In genomic region chr22:19713228-19713627, GRCh38 we compare ENCODE assay signal across 17 cellular contexts. TPM values are rescaled to one million over a fixed set of nuclear protein-coding genes. Genes with fewer than 3 reads are reported as not detected.
DNase-seq lines count a peak whose midpoint lies in the region; ATAC-seq and TF ChIP-seq lines count a peak whose summit lies in the region.
"Had no signal": no experiment of that assay in that cellular context is flagged by ENCODE, and none has a peak within 500 bp of the region (broad histone marks: within the 10 kb centered on the region; RNA-seq: fewer than 3 reads in every experiment).

No MANE protein-coding gene starts in this region.

- BruUV-seq in MCF 10A (replicated peaks; lab: Mats Ljungman, UMichigan) (no TSS peak), mammary epithelial cell (replicated peaks; lab: Mats Ljungman, UMichigan) (no TSS peak)

- CTCF ChIA-PET in MCF 10A (lab: Yijun Ruan, JAX) (interaction anchor here (0.7 kb wide), 1 partner anchor 784 kb away, joined by 4 read pairs; no protein-coding TSS in a partner anchor), mammary epithelial cell (lab: Charles Lee; ENCODE audit: low non-redundant PET) (no interaction called here), WTC11 (lab: Charles Lee) (interaction anchor here (1.3 to 1.4 kb wide), 2 partner anchors 34 kb away, joined by 5 to 6 read pairs; no protein-coding TSS in a partner anchor)

- no peaks in the 10 kb centered on the region for H4K20me1 ChIP-seq in mammary epithelial cell (ENCODE audit: insufficient read depth, low read length)

- TF ChIP-seq CTCF in MCF 10A (IDR thresholded peaks at IDR 0.05; ENCODE audit: unreplicated experiment) (no peak), mammary epithelial cell (conservative IDR thresholded peaks at IDR 0.05 in 1 of 2, IDR thresholded peaks at IDR 0.05 in 1 of 2; ENCODE audit: extremely low read depth in 1 of 2, insufficient read depth in 1 of 2, low read depth in 1 of 2, low read length in 2 of 2) (no peak), WTC11 (IDR thresholded peaks at IDR 0.05) (no peak)

- no peak for ATAC-seq in WTC11
- ATAC-seq in stimulated activated naive B cell treated with anti-CD40 and anti-IgM and Interleukin-4, amounts not matched to agents 10 μg/mL and 1 μg/mL and 100 μg/mL, for 72 hours (replicated peaks): no peak
- no peak for ATAC-seq in HG02885 (IDR thresholded peaks at IDR 0.05; ENCODE audit: poor library complexity, unreplicated experiment)
- ATAC-seq: HCT116; stimulated activated naive CD8-positive, alpha-beta T cell treated with anti-CD3 and anti-CD28 coated beads, Interleukin-15, amount 100 ng/mL, for 72 hours had no signal

- no peak overlapping the region for H3K23ac ChIP-seq in mesendoderm (ENCODE audit: low read length)

- WGBS in mammary epithelial cell (ENCODE audit: low coverage, missing lambda C conversion rate): 98% methylated on average over 13 of the region's 13 CpGs
- no CpG with 5 or more reads among the region's 13 CpGs for WGBS in mesendoderm (ENCODE audit: extremely low coverage, insufficient coverage, low lambda C conversion rate)

- no peaks in the 10 kb centered on the region for H3K79me1 ChIP-seq in mesendoderm (ENCODE audit: low read length)

- H2BK120ac ChIP-seq in mesendoderm (ENCODE audit: low read depth, low read length): no peak overlapping the region

- no peak overlapping the region for H4K8ac ChIP-seq in mesendoderm (ENCODE audit: low read depth, low read length)

- no peak overlapping the region for H2BK15ac ChIP-seq in mesendoderm (replicated peaks; ENCODE audit: low read depth)

- dilution Hi-C loops in mammary epithelial cell (cut with HindIII; ENCODE audit: low sequenced_read_pairs): no loop called here

- DNase-seq in MCF 10A (ENCODE audit: unreplicated experiment) (no peak), mammary epithelial cell (no peak), WTC11 (ENCODE audit: low spot score) (no peak), mesendoderm (no peak), posterior cingulate gyrus (no peak)
- no peak for DNase-seq in stimulated activated naive B cell treated with anti-CD40 and anti-IgM and Interleukin-4, amounts not matched to agents 10 μg/mL and 1 μg/mL and 100 μg/mL, for 72 hours
- no peak for DNase-seq in stimulated activated CD4-positive, alpha-beta T cell treated with anti-CD3 and anti-CD28 coated beads, Interleukin-12 subunit alpha, Interleukin-12 subunit beta, amount 100 ng/mL, for 4 hours
- DNase-seq: activated CD4-positive, CD25-positive, alpha-beta regulatory T cell treated with anti-CD3 and anti-CD28 coated beads, Interleukin-2, amount 50 U/mL, for 72 hours; amniotic stem cell; mesenchymal stem cell; NCI-H774; stimulated activated naive CD8-positive, alpha-beta T cell treated with anti-CD3 and anti-CD28 coated beads, Interleukin-15, amount 100 ng/mL, for 72 hours had no signal

- H3K4me1 ChIP-seq in mammary epithelial cell (ENCODE audit: insufficient read depth, low read length): peaks cover 18% of the 10 kb centered on the region
- peaks cover 9% of the 10 kb centered on the region for H3K4me1 ChIP-seq in mesendoderm (ENCODE audit: control insufficient read depth, low read depth, low read length)

- H2AK5ac ChIP-seq in mesendoderm (ENCODE audit: low read length): no peak overlapping the region

- no peak overlapping the region for H3K18ac ChIP-seq in mesendoderm (ENCODE audit: low read length)

- H3K27ac Mint-ChIP-seq in MCF 10A (ENCODE audit: low read depth, unreplicated experiment) (no peak overlapping the region), WTC11 (no peak overlapping the region)
- H3K27ac Mint-ChIP-seq in stimulated activated naive B cell treated with anti-CD40 and anti-IgM and Interleukin-4, amounts not matched to agents 10 μg/mL and 1 μg/mL and 100 μg/mL, for 72 hours: no peak overlapping the region

- no peak overlapping the region for H4K5ac ChIP-seq in mesendoderm (ENCODE audit: low read length)

- peaks cover 3% of the 10 kb centered on the region for H3K4me1 Mint-ChIP-seq in MCF 10A (ENCODE audit: insufficient read depth, unreplicated experiment)
- peaks cover 15% of the 10 kb centered on the region for H3K4me1 Mint-ChIP-seq in WTC11
- peaks cover 6 to 13% of the 10 kb centered on the region in 2 donors for H3K4me1 Mint-ChIP-seq in stimulated activated naive B cell treated with anti-CD40 and anti-IgM and Interleukin-4, amounts not matched to agents 10 μg/mL and 1 μg/mL and 100 μg/mL, for 72 hours

- H3K4me2 ChIP-seq in mammary epithelial cell (ENCODE audit: insufficient read depth, low read depth, low read length) (no peak overlapping the region), mesendoderm (ENCODE audit: low read length) (no peak overlapping the region)

- H3K4ac ChIP-seq in mesendoderm (ENCODE audit: low read depth, low read length): no peak overlapping the region

- no peak overlapping the region for H2BK5ac ChIP-seq in mesendoderm (ENCODE audit: low read length)

- H2AFZ ChIP-seq in mammary epithelial cell (ENCODE audit: low read depth, low read length): no peak overlapping the region

- no peaks in the 10 kb centered on the region for H3K79me2 ChIP-seq in mammary epithelial cell (ENCODE audit: insufficient read depth, low read length)
- no peaks in the 10 kb centered on the region for H3K79me2 ChIP-seq in mesendoderm (ENCODE audit: control insufficient read depth, insufficient read depth, low read length)

- intact Hi-C loops in MCF 10A (cut with micrococcal nuclease) (loop anchor here (10.0 kb wide), 1 partner anchor 418 kb away; the partner anchor contains the start of gene CLTCL1), mammary epithelial cell (cut with micrococcal nuclease) (loop anchor here (10.0 kb wide), 2 partner anchors 48 to 418 kb away; partner anchors contain the start of gene CLTCL1), posterior cingulate gyrus (cut with DNase I) (loop anchor here (10.0 kb wide), 1 partner anchor 758 kb away; no protein-coding TSS in a partner anchor)

- H3K36me3 Mint-ChIP-seq in MCF 10A (ENCODE audit: insufficient read depth, unreplicated experiment): no peaks in the 10 kb centered on the region
- no peaks in the 10 kb centered on the region for H3K36me3 Mint-ChIP-seq in WTC11
- no peaks in the 10 kb centered on the region for H3K36me3 Mint-ChIP-seq in stimulated activated naive B cell treated with anti-CD40 and anti-IgM and Interleukin-4, amounts not matched to agents 10 μg/mL and 1 μg/mL and 100 μg/mL, for 72 hours

- H3K9ac ChIP-seq in mammary epithelial cell (ENCODE audit: insufficient read depth, low read length) (no peak overlapping the region), mesendoderm (ENCODE audit: low read length) (no peak overlapping the region)

- H3K9me3 Mint-ChIP-seq in MCF 10A (ENCODE audit: unreplicated experiment) (no peaks in the 10 kb centered on the region), WTC11 (no peaks in the 10 kb centered on the region)
- H3K9me3 Mint-ChIP-seq in stimulated activated naive B cell treated with anti-CD40 and anti-IgM and Interleukin-4, amounts not matched to agents 10 μg/mL and 1 μg/mL and 100 μg/mL, for 72 hours: no peaks in the 10 kb centered on the region
- H3K9me3 Mint-ChIP-seq: stimulated activated naive CD8-positive, alpha-beta T cell treated with anti-CD3 and anti-CD28 coated beads, Interleukin-15, amount 100 ng/mL, for 72 hours had no signal

- H3K4me3 ChIP-seq in mammary epithelial cell (replicated peaks in 1 of 3; ENCODE audit: insufficient read depth in 1 of 3, low read depth in 2 of 3, low read length in 3 of 3) (no peak overlapping the region), mesendoderm (ENCODE audit: low read length) (no peak overlapping the region)

- H3K4me3 Mint-ChIP-seq in MCF 10A (ENCODE audit: unreplicated experiment) (peak overlapping the region; percentile 60), WTC11 (peak overlapping the region; percentile 68)
- H3K4me3 Mint-ChIP-seq in stimulated activated naive B cell treated with anti-CD40 and anti-IgM and Interleukin-4, amounts not matched to agents 10 μg/mL and 1 μg/mL and 100 μg/mL, for 72 hours: peak overlapping the region; percentile 44 to 66

- no peaks in the 10 kb centered on the region for H3K27me3 ChIP-seq in mammary epithelial cell (ENCODE audit: insufficient read depth, low read length)
- H3K27me3 ChIP-seq in mesendoderm (ENCODE audit: insufficient read depth, low read length, poor library complexity): no peaks in the 10 kb centered on the region

- peak overlapping the region; percentile 88 for H3K56ac ChIP-seq in mesendoderm (ENCODE audit: low read length)

- no peaks in the 10 kb centered on the region for H3K36me3 ChIP-seq in mammary epithelial cell (ENCODE audit: insufficient read depth, low read length)
- H3K36me3 ChIP-seq in mesendoderm (ENCODE audit: control insufficient read depth, insufficient read depth, low read length): no peaks in the 10 kb centered on the region
- H3K36me3 ChIP-seq: gastroesophageal sphincter had no signal

- POLR2A ChIA-PET in MCF 10A (lab: Yijun Ruan, JAX) (no interaction called here), WTC11 (lab: Charles Lee) (no interaction called here)

- H3K27me3 Mint-ChIP-seq in MCF 10A (ENCODE audit: insufficient read depth, unreplicated experiment) (no peaks in the 10 kb centered on the region), WTC11 (ENCODE audit: low read depth) (peaks cover 49% of the 10 kb centered on the region)
- H3K27me3 Mint-ChIP-seq in stimulated activated naive B cell treated with anti-CD40 and anti-IgM and Interleukin-4, amounts not matched to agents 10 μg/mL and 1 μg/mL and 100 μg/mL, for 72 hours: peaks cover 38 to 48% of the 10 kb centered on the region in 2 donors

- H3K9me3 ChIP-seq in mammary epithelial cell (replicated peaks; ENCODE audit: insufficient read depth, low read length): no peaks in the 10 kb centered on the region
- H3K9me3 ChIP-seq: gastroesophageal sphincter had no signal

- no peak overlapping the region for H3K27ac ChIP-seq in mammary epithelial cell (ENCODE audit: insufficient read depth, low read depth, low read length)
- H3K27ac ChIP-seq in mesendoderm (ENCODE audit: low read depth, low read length): no peak overlapping the region
- H3K27ac ChIP-seq: epithelial cell of prostate had no signal

- in situ Hi-C loops in mammary epithelial cell (cut with MboI; ENCODE audit: low sequenced_read_pairs in 2 of 2): no loop called here

RNA-seq across cellular contexts. Expression of gene SEPTIN5, which starts 1.1 kb away (rescaled TPM):
- total RNA-seq in MCF 10A (2022) (2.0 and 3.5 TPM in 2 replicates), mammary epithelial cell (10 to 100 TPM in 1 of 2 donors, 1 to 10 TPM in 1; 7.9 to 20.5 TPM), WTC11 (2021) (12.6 to 22.4 TPM (median 15.2 TPM) in 3 replicates)
- 6.5 TPM for polyA plus RNA-seq in mammary epithelial cell
- 29.6 TPM for polyA minus RNA-seq in mammary epithelial cell
- 6.2 TPM for polyA plus RNA-seq in mesendoderm (2013, experiment 1 of 2)
- polyA plus RNA-seq in mesendoderm (2013, experiment 2 of 2): 5.7 TPM
- total RNA-seq: T-helper 1 cell treated with Interleukin-12 subunit alpha and Interleukin-12 subunit beta and Interleukin-4 antibody, amounts not matched to agents 30 ng/mL and 1 ng/mL, for 36 hours had no signal

RNA-seq across cellular contexts. Expression of gene GP1BB, which starts 10.1 kb away (rescaled TPM):
- 0.37 and 0.83 TPM in 2 replicates for total RNA-seq in MCF 10A (2022)
- total RNA-seq in mammary epithelial cell: 1 to 10 TPM in 1 of 2 donors, under 1 TPM in 1; 0.21 to 1.5 TPM
- polyA plus RNA-seq in mammary epithelial cell: 0.76 TPM
- not detected for polyA minus RNA-seq in mammary epithelial cell
- total RNA-seq in WTC11 (2021): 1.4 to 4.3 TPM (median 3.3 TPM) in 3 replicates
- polyA plus RNA-seq in mesendoderm (2013, experiment 1 of 2): 0.52 TPM
- polyA plus RNA-seq in mesendoderm (2013, experiment 2 of 2): 0.45 TPM
- total RNA-seq: T-helper 1 cell treated with Interleukin-12 subunit alpha and Interleukin-12 subunit beta and Interleukin-4 antibody, amounts not matched to agents 30 ng/mL and 1 ng/mL, for 36 hours had no signal

RNA-seq across cellular contexts. Expression of gene TBX1, which starts 47.4 kb away (rescaled TPM):
- total RNA-seq in MCF 10A (2022) (not detected in 2 replicates), mammary epithelial cell (under 1 TPM in 1 of 2 donors, not detected in 1; 0.17 TPM), WTC11 (2021) (7.9 to 12.8 TPM (median 9.3 TPM) in 3 replicates)
- not detected for polyA plus RNA-seq in mammary epithelial cell
- polyA minus RNA-seq in mammary epithelial cell: not detected
- polyA plus RNA-seq in mesendoderm (2013, experiment 1 of 2): 0.03 TPM
- 0.10 TPM for polyA plus RNA-seq in mesendoderm (2013, experiment 2 of 2)
- total RNA-seq: T-helper 1 cell treated with Interleukin-12 subunit alpha and Interleukin-12 subunit beta and Interleukin-4 antibody, amounts not matched to agents 30 ng/mL and 1 ng/mL, for 36 hours had no signal
